2 cellular contexts compared by ENCODE assay signal in the genomic region with DNA sequence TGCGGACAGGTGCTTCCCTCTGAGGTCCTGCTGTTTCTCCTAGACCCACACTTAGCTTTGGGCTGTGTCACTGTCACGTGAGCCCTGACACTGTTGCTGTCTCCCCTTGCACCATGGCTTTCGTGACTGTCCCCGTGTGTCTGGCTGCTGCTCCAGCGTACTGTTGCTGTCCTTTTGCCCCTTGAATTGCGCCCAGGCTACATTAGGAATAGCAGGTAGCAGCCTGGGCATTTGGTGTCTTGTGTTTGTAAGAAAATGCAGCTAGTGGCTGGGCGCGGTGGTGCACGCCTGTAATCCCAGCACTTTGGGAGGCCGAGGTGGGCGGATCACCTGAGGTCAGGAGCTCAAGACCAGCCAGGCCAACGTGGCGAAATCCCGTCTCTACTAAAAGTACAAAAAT.
TF ChIP-seq lines count a peak whose summit lies in the region.

No MANE protein-coding gene starts in this region.

TF ChIP-seq in HEK293, 187 proteins besides CTCF, POLR2A, EP300 and RAD21:
- no peak for TF ChIP-seq SETDB1 (IDR thresholded peaks at IDR 0.05; ENCODE audit: insufficient read length, low read length)
- TF ChIP-seq, protein P1, sequence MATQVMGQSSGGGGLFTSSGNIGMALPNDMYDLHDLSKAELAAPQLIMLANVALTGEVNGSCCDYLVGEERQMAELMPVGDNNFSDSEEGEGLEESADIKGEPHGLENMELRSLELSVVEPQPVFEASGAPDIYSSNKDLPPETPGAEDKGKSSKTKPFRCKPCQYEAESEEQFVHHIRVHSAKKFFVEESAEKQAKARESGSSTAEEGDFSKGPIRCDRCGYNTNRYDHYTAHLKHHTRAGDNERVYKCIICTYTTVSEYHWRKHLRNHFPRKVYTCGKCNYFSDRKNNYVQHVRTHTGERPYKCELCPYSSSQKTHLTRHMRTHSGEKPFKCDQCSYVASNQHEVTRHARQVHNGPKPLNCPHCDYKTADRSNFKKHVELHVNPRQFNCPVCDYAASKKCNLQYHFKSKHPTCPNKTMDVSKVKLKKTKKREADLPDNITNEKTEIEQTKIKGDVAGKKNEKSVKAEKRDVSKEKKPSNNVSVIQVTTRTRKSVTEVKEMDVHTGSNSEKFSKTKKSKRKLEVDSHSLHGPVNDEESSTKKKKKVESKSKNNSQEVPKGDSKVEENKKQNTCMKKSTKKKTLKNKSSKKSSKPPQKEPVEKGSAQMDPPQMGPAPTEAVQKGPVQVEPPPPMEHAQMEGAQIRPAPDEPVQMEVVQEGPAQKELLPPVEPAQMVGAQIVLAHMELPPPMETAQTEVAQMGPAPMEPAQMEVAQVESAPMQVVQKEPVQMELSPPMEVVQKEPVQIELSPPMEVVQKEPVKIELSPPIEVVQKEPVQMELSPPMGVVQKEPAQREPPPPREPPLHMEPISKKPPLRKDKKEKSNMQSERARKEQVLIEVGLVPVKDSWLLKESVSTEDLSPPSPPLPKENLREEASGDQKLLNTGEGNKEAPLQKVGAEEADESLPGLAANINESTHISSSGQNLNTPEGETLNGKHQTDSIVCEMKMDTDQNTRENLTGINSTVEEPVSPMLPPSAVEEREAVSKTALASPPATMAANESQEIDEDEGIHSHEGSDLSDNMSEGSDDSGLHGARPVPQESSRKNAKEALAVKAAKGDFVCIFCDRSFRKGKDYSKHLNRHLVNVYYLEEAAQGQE (tag by site-specific recombination; IDR thresholded peaks at IDR 0.05) = no peak
- TF ChIP-seq ZNF416 (tag by site-specific recombination; IDR thresholded peaks at IDR 0.05) = no peak
- TF ChIP-seq ZBTB48 (tag by site-specific recombination; IDR thresholded peaks at IDR 0.05) = no peak
- TF ChIP-seq ZNF785 (tag by site-specific recombination; IDR thresholded peaks at IDR 0.05) = no peak
- TF ChIP-seq IKZF3 (tag by site-specific recombination; IDR thresholded peaks at IDR 0.05) = no peak
- TF ChIP-seq ZNF677 (tag by site-specific recombination; IDR thresholded peaks at IDR 0.05) = no peak
- TF ChIP-seq ZNF747 (tag by site-specific recombination; IDR thresholded peaks at IDR 0.05) = no peak
- TF ChIP-seq, protein P2, sequence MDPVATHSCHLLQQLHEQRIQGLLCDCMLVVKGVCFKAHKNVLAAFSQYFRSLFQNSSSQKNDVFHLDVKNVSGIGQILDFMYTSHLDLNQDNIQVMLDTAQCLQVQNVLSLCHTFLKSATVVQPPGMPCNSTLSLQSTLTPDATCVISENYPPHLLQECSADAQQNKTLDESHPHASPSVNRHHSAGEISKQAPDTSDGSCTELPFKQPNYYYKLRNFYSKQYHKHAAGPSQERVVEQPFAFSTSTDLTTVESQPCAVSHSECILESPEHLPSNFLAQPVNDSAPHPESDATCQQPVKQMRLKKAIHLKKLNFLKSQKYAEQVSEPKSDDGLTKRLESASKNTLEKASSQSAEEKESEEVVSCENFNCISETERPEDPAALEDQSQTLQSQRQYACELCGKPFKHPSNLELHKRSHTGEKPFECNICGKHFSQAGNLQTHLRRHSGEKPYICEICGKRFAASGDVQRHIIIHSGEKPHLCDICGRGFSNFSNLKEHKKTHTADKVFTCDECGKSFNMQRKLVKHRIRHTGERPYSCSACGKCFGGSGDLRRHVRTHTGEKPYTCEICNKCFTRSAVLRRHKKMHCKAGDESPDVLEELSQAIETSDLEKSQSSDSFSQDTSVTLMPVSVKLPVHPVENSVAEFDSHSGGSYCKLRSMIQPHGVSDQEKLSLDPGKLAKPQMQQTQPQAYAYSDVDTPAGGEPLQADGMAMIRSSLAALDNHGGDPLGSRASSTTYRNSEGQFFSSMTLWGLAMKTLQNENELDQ (tag by site-specific recombination; IDR thresholded peaks at IDR 0.05; ENCODE audit: low read depth) = no peak

TF ChIP-seq in H1, 55 proteins besides CTCF, POLR2A, EP300 and RAD21:
- TF ChIP-seq CBX5 (IDR thresholded peaks at IDR 0.05; ENCODE audit: low read depth, low read length) (no peak), BACH1 (IDR thresholded peaks at IDR 0.05; ENCODE audit: low read length) (no peak), EZH2 (IDR thresholded peaks at IDR 0.05; ENCODE audit: low read depth, low read length, severe bottlenecking) (no peak), ZNF274 (IDR thresholded peaks at IDR 0.05; ENCODE audit: borderline replicate concordance, extremely low read depth, low read length) (no peak), CBX8 (IDR thresholded peaks at IDR 0.05; ENCODE audit: borderline replicate concordance, low read depth, low read length) (no peak), BRCA1 (IDR thresholded peaks at IDR 0.05; ENCODE audit: low read depth, low read length) (no peak), SUZ12 (IDR thresholded peaks at IDR 0.05; ENCODE audit: low read length) (no peak), GABPA (IDR thresholded peaks at IDR 0.05; ENCODE audit: borderline replicate concordance, insufficient read depth, low read length) (no peak), CREB1 (IDR thresholded peaks at IDR 0.05) (no peak), RXRA (IDR thresholded peaks at IDR 0.05; ENCODE audit: insufficient read depth, low read depth, low read length) (no peak), RFX5 (IDR thresholded peaks at IDR 0.05; ENCODE audit: borderline replicate concordance, low read depth, low read length) (no peak), KDM5A (IDR thresholded peaks at IDR 0.05; ENCODE audit: low read length) (no peak), MAFK (IDR thresholded peaks at IDR 0.05; ENCODE audit: low read depth, low read length) (no peak), POU5F1 (IDR thresholded peaks at IDR 0.05; ENCODE audit: low read depth, low read length) (no peak)
- TF ChIP-seq, protein P3, sequence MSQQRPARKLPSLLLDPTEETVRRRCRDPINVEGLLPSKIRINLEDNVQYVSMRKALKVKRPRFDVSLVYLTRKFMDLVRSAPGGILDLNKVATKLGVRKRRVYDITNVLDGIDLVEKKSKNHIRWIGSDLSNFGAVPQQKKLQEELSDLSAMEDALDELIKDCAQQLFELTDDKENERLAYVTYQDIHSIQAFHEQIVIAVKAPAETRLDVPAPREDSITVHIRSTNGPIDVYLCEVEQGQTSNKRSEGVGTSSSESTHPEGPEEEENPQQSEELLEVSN (IDR thresholded peaks at IDR 0.05) = no peak
TF ChIP-seq in H1: peak in this region for 0.
